ENCODE assay signal across 15 cellular contexts in genomic region chr1:161933592-161934277, GRCh38.
DNase-seq lines count a peak whose midpoint lies in the region; ATAC-seq, FAIRE-seq and TF ChIP-seq lines count a peak whose summit lies in the region.
"Had no signal": no experiment of that assay in that cellular context is flagged by ENCODE, and none has a peak within 500 bp of the region (broad histone marks: within the 10 kb centered on the region; RNA-seq: fewer than 3 reads in every experiment).

No MANE protein-coding gene starts in this region.

- H3K9me3 ChIP-seq in spleen: no peaks in the 10 kb centered on the region
- H3K9me3 ChIP-seq: thyroid gland had no signal

- H3K9me3 Mint-ChIP-seq in effector memory CD8-positive, alpha-beta T cell: no peaks in the 10 kb centered on the region
- H3K9me3 Mint-ChIP-seq: brain had no signal

- TF ChIP-seq POLR2A in spleen (IDR thresholded peaks at IDR 0.05): no peak

- H3K4me1 Mint-ChIP-seq in effector memory CD8-positive, alpha-beta T cell (ENCODE audit: low read depth in 2 of 2): peaks cover 21% of the 10 kb centered on the region in 2 donors

- peak; percentile 75 for FAIRE-seq in GM19239 (lab: Jason Lieb, UNC)
- FAIRE-seq: GM12892 had no signal

- 43 to 67% (median 50%) methylated on average over 5 of the region's 5 CpGs for WGBS in spleen, 5 donors

- DNase-seq in DMS79 (lab: John Stamatoyannopoulos, UW) (peak; percentile 93), GM19239 (ENCODE audit: insufficient read length, low spot score) (no peak), NCI-H345 (lab: John Stamatoyannopoulos, UW) (peak; percentile 63), caudate nucleus (lab: John Stamatoyannopoulos, UW) (no peak), spleen (no peak)
- peak in 1 of 3 experiments; percentile 0 for DNase-seq in effector memory CD8-positive, alpha-beta T cell
- DNase-seq: activated CD8-positive, alpha-beta memory T cell treated with anti-CD3 and anti-CD28 coated beads, Interleukin-2, amount 50 U/mL, for 48 hours; DMS 273 treated with DMSO at 0.1 percent for 48 hours; OCI-M1; T1000; thyroid gland had no signal

- peaks cover 0 to 35% (median 3%) of the 10 kb centered on the region in 6 donors for H3K36me3 ChIP-seq in spleen

- H3K27ac ChIP-seq in caudate nucleus (ENCODE audit: low read depth, low read length): no peak overlapping the region
- H3K27ac ChIP-seq in spleen: peak overlapping the region in 2 of 8 donors; percentile 13 to 22
- H3K27ac ChIP-seq: thyroid gland had no signal

- H3K36me3 Mint-ChIP-seq in effector memory CD8-positive, alpha-beta T cell (ENCODE audit: insufficient read depth): no peaks in the 10 kb centered on the region

- peak; percentile 7 for ATAC-seq in effector memory CD8-positive, alpha-beta T cell (replicated peaks)
- ATAC-seq in HG03280 (IDR thresholded peaks at IDR 0.05; ENCODE audit: unreplicated experiment): no peak

- intact Hi-C loops in spleen (cut with DNase I; ENCODE audit: low total_unique reads): no loop called here

- no peak for TF ChIP-seq CTCF in spleen (IDR thresholded peaks at IDR 0.05 in 8 of 11, conservative IDR thresholded peaks at IDR 0.05 in 3 of 11)

- H3K4me3 ChIP-seq in spleen: no peak overlapping the region
- H3K4me3 ChIP-seq: skin epidermis, thyroid gland had no signal

- peak overlapping the region; percentile 17 to 28 for H3K4me3 Mint-ChIP-seq in effector memory CD8-positive, alpha-beta T cell
- H3K4me3 Mint-ChIP-seq: brain had no signal

- H3K4me1 ChIP-seq in spleen: peaks cover 4 to 26% (median 11%) of the 10 kb centered on the region in 6 donors
- H3K4me1 ChIP-seq: thyroid gland had no signal

- no peaks in the 10 kb centered on the region for H3K27me3 Mint-ChIP-seq in effector memory CD8-positive, alpha-beta T cell
- H3K27me3 Mint-ChIP-seq: brain had no signal

- peak overlapping the region; percentile 49 to 57 for H3K27ac Mint-ChIP-seq in effector memory CD8-positive, alpha-beta T cell
- H3K27ac Mint-ChIP-seq: brain had no signal

- no peaks in the 10 kb centered on the region for H3K27me3 ChIP-seq in spleen (replicated peaks in 1 of 7)
- H3K27me3 ChIP-seq: thyroid gland had no signal

Comparison
In these comparisons a context has a peak if more than half of its experiments do, and no peak if none do; other contexts are left out.
1. DNase-seq: peak in DMS79 (single experiment) and NCI-H345 (single experiment); none in GM19239 (single experiment), caudate nucleus (0 of 61) and spleen (single experiment).